In genomic region chr16:88792078-88792550, GRCh38 we compare ENCODE assay signal across 18 cellular contexts. TPM values are rescaled to one million over a fixed set of nuclear protein-coding genes. Genes with fewer than 3 reads are reported as not detected.
DNase-seq lines count a peak whose midpoint lies in the region; ATAC-seq lines count a peak whose summit lies in the region.
"Had no signal": no experiment of that assay in that cellular context is flagged by ENCODE, and none has a peak within 500 bp of the region (broad histone marks: within the 10 kb centered on the region; RNA-seq: fewer than 3 reads in every experiment).

No MANE protein-coding gene starts in this region.

- DNase-seq in T-helper 2 cell treated with Interferon-gamma antibody and Interleukin-4, amounts not matched to agents 5 μg/mL and 100 μg/mL, for 36 hours (ENCODE audit: low spot score) = no peak
- no peak for DNase-seq in T-helper 2 cell
- peak; percentile 38 to 51 for DNase-seq in SJCRH30
- DNase-seq in stimulated activated naive CD8-positive, alpha-beta T cell treated with anti-CD3 and anti-CD28 coated beads, Interleukin-15, Interleukin-2, amounts not matched to agents 100 U/mL and 50 U/mL, for 24 hours = no peak
- DNase-seq in SIG-M5 (lab: John Stamatoyannopoulos, UW) = no peak
- DNase-seq: 8988T, hippocampal formation, naive B cell, NCI-H1694 treated with DMSO at 0.1 percent for 48 hours, NCI-H524 treated with DMSO at 0.1 percent for 48 hours, right cardiac atrium, RPMI8226 had no signal

- no peak overlapping the region for H3K4me3 Mint-ChIP-seq in T-helper 2 cell treated with Interferon-gamma antibody and Interleukin-4, amounts not matched to agents 5 μg/mL and 100 μg/mL, for 36 hours
- no peak overlapping the region for H3K4me3 Mint-ChIP-seq in dendritic cell treated with granulocyte-macrophage colony-stimulating factor and Interleukin-4, amounts not matched to agents 40 ng/mL and 50 ng/mL, for 4 days

- peak overlapping the region; percentile 36 for H3K27ac Mint-ChIP-seq in T-helper 2 cell treated with Interferon-gamma antibody and Interleukin-4, amounts not matched to agents 5 μg/mL and 100 μg/mL, for 36 hours
- H3K27ac Mint-ChIP-seq in dendritic cell treated with granulocyte-macrophage colony-stimulating factor and Interleukin-4, amounts not matched to agents 40 ng/mL and 50 ng/mL, for 4 days = peak overlapping the region; percentile 25

- peak; percentile 19 for ATAC-seq in stimulated activated naive CD8-positive, alpha-beta T cell treated with anti-CD3 and anti-CD28 coated beads, Interleukin-15, Interleukin-2, amounts not matched to agents 100 U/mL and 50 U/mL, for 24 hours
- ATAC-seq in GM21825 (IDR thresholded peaks at IDR 0.05; ENCODE audit: unreplicated experiment) (no peak), GM19035 (IDR thresholded peaks at IDR 0.05; ENCODE audit: unreplicated experiment) (no peak)

- H3K36me3 Mint-ChIP-seq in T-helper 2 cell treated with Interferon-gamma antibody and Interleukin-4, amounts not matched to agents 5 μg/mL and 100 μg/mL, for 36 hours (ENCODE audit: low read depth) = no peaks in the 10 kb centered on the region
- no peaks in the 10 kb centered on the region for H3K36me3 Mint-ChIP-seq in dendritic cell treated with granulocyte-macrophage colony-stimulating factor and Interleukin-4, amounts not matched to agents 40 ng/mL and 50 ng/mL, for 4 days (ENCODE audit: low read depth)
- H3K36me3 Mint-ChIP-seq: activated naive CD4-positive, alpha-beta T cell treated with anti-CD3 and anti-CD28 coated beads, Interleukin-2, amount 50 U/mL, for 24 hours; naive B cell had no signal

- no peaks in the 10 kb centered on the region for H3K27me3 Mint-ChIP-seq in T-helper 2 cell treated with Interferon-gamma antibody and Interleukin-4, amounts not matched to agents 5 μg/mL and 100 μg/mL, for 36 hours (ENCODE audit: low read depth)
- H3K27me3 Mint-ChIP-seq in dendritic cell treated with granulocyte-macrophage colony-stimulating factor and Interleukin-4, amounts not matched to agents 40 ng/mL and 50 ng/mL, for 4 days = peaks cover 10% of the 10 kb centered on the region
- H3K27me3 Mint-ChIP-seq: activated naive CD4-positive, alpha-beta T cell treated with anti-CD3 and anti-CD28 coated beads, Interleukin-2, amount 50 U/mL, for 24 hours; naive B cell had no signal

- peaks cover 42% of the 10 kb centered on the region for H3K4me1 Mint-ChIP-seq in T-helper 2 cell treated with Interferon-gamma antibody and Interleukin-4, amounts not matched to agents 5 μg/mL and 100 μg/mL, for 36 hours (ENCODE audit: low read depth)
- H3K4me1 Mint-ChIP-seq in dendritic cell treated with granulocyte-macrophage colony-stimulating factor and Interleukin-4, amounts not matched to agents 40 ng/mL and 50 ng/mL, for 4 days (ENCODE audit: low read depth) = peaks cover 59% of the 10 kb centered on the region

- no peak overlapping the region for H3K27ac ChIP-seq in SJCRH30
- H3K27ac ChIP-seq: esophagus muscularis mucosa, suprapubic skin had no signal

- H3K36me3 ChIP-seq in SJCRH30 = no peaks in the 10 kb centered on the region
- H3K36me3 ChIP-seq: esophagus muscularis mucosa, suprapubic skin had no signal

- H3K4me3 ChIP-seq in SJCRH30 = no peak overlapping the region
- H3K4me3 ChIP-seq: esophagus muscularis mucosa, suprapubic skin had no signal

- intact Hi-C loops in dendritic cell treated with granulocyte-macrophage colony-stimulating factor and Interleukin-4, amounts not matched to agents 40 ng/mL and 50 ng/mL, for 4 days (cut with micrococcal nuclease) = no loop called here

- no peaks in the 10 kb centered on the region for H3K27me3 ChIP-seq in SJCRH30

- H3K4me1 ChIP-seq in SJCRH30 = peaks cover 14% of the 10 kb centered on the region

- H3K9me3 Mint-ChIP-seq in T-helper 2 cell treated with Interferon-gamma antibody and Interleukin-4, amounts not matched to agents 5 μg/mL and 100 μg/mL, for 36 hours = no peaks in the 10 kb centered on the region
- no peaks in the 10 kb centered on the region for H3K9me3 Mint-ChIP-seq in dendritic cell treated with granulocyte-macrophage colony-stimulating factor and Interleukin-4, amounts not matched to agents 40 ng/mL and 50 ng/mL, for 4 days
- H3K9me3 Mint-ChIP-seq: activated naive CD4-positive, alpha-beta T cell treated with anti-CD3 and anti-CD28 coated beads, Interleukin-2, amount 50 U/mL, for 24 hours; naive B cell had no signal

- H3K9me3 ChIP-seq in SJCRH30 (replicated peaks) = no peaks in the 10 kb centered on the region
- H3K9me3 ChIP-seq: esophagus muscularis mucosa, suprapubic skin had no signal

RNA-seq across cellular contexts. Expression of gene PIEZO1, which starts 7.1 kb away (rescaled TPM):
- total RNA-seq in SJCRH30 (2014; rRNA removed; shearing (Covaris generic)) = 23.8 and 28.1 TPM in 2 replicates

RNA-seq across cellular contexts. Expression of gene CDT1, which starts 11.5 kb away (rescaled TPM):
- 24.3 and 27.2 TPM in 2 replicates for total RNA-seq in SJCRH30 (2014; rRNA removed; shearing (Covaris generic))

RNA-seq across cellular contexts. Expression of gene APRT, which starts 19.6 kb away (rescaled TPM):
- 43.4 and 46.5 TPM in 2 replicates for total RNA-seq in SJCRH30 (2014; rRNA removed; shearing (Covaris generic))

Comparison
In these comparisons a context has a peak if more than half of its experiments do, and no peak if none do; other contexts are left out.
1. DNase-seq: peak in SJCRH30 (2 of 2); none in T-helper 2 cell treated with Interferon-gamma antibody and Interleukin-4, amounts not matched to agents 5 μg/mL and 100 μg/mL, for 36 hours (single experiment), T-helper 2 cell (0 of 5), stimulated activated naive CD8-positive, alpha-beta T cell treated with anti-CD3 and anti-CD28 coated beads, Interleukin-15, Interleukin-2, amounts not matched to agents 100 U/mL and 50 U/mL, for 24 hours (single experiment) and SIG-M5 (single experiment).